ENCODE assay signal across 8 cellular contexts in genomic region chr3:112990672-112991602, GRCh38. TPM values are rescaled to one million over a fixed set of nuclear protein-coding genes. Genes with fewer than 3 reads are reported as not detected.
DNase-seq lines count a peak whose midpoint lies in the region; ATAC-seq, FAIRE-seq and TF ChIP-seq lines count a peak whose summit lies in the region.

Gene GTPBP8, plus strand, starts transcription at chr3:112990984. Its CDS starts 16 bp downstream, at chr3:112991000.

- H3K9ac ChIP-seq in HUES64 (ENCODE audit: low read depth, low read length) (peak within 1 kb of the TSS; percentile 98), OCI-LY1 (ENCODE audit: low read length) (peak within 1 kb of the TSS; percentile 75), endothelial cell of umbilical vein (replicated peaks; ENCODE audit: extremely low read depth, insufficient read depth, low read length) (peak within 1 kb of the TSS; percentile 71)

- CTCF ChIA-PET in Calu3 (lab: Charles Lee), result no interaction called here
- CTCF ChIA-PET in endothelial cell of umbilical vein (lab: Charles Lee), result interaction anchor here (1.2 to 5.0 kb wide), 6 partner anchors 9 to 349 kb away, joined by 3 to 25 read pairs (median 6); no protein-coding TSS in a partner anchor

- H3K27ac Mint-ChIP-seq in Calu3 (ENCODE audit: unreplicated experiment), result peak within 1 kb of the TSS; percentile 90

- dilution Hi-C loops in endothelial cell of umbilical vein (cut with MboI; ENCODE audit: extremely low pct_ligation_motif_present, low sequenced_read_pairs), result no loop called here

- H3K4me2 ChIP-seq in OCI-LY1 (ENCODE audit: low read length) (peak within 1 kb of the TSS; percentile 99), endothelial cell of umbilical vein (ENCODE audit: insufficient read depth, low read length) (peak within 1 kb of the TSS; percentile 92)

- H3K79me2 ChIP-seq in OCI-LY1 (ENCODE audit: insufficient read depth, low read length) (peaks cover 19% of the 10 kb centered on the region; the same call in 1 of the 2 replicates), endothelial cell of umbilical vein (ENCODE audit: control insufficient read depth, insufficient read depth, low read length) (peaks cover 16% of the 10 kb centered on the region)

- H4K20me1 ChIP-seq in OCI-LY1 (ENCODE audit: insufficient read depth, low read length) (no peaks in the 10 kb centered on the region), endothelial cell of umbilical vein (replicated peaks; ENCODE audit: control insufficient read depth, extremely low read depth, insufficient read depth, low read length) (no peaks in the 10 kb centered on the region)

- FAIRE-seq in endothelial cell of umbilical vein (lab: Jason Lieb, UNC), result peak; percentile 92

- H3K36me3 ChIP-seq in HUES64 (ENCODE audit: insufficient read depth, low read length) (peaks cover 19% of the 10 kb centered on the region), OCI-LY1 (ENCODE audit: insufficient read depth, low read length) (no peaks in the 10 kb centered on the region), endothelial cell of umbilical vein (ENCODE audit: control insufficient read depth in 2 of 2, extremely low read depth in 1 of 2, insufficient read depth in 2 of 2, low read length in 2 of 2) (no peaks in the 10 kb centered on the region)

- peak; percentile 87 for DNase-seq in Calu3
- peak; percentile 90 for DNase-seq in activated CD8-positive, alpha-beta memory T cell treated with anti-CD3 and anti-CD28 coated beads, Interleukin-2, amount 50 U/mL, for 48 hours
- DNase-seq in endothelial cell of umbilical vein (ENCODE audit: low read depth, low spot score), result peak; percentile 87
- DNase-seq in midbrain (lab: John Stamatoyannopoulos, UW), result peak; percentile 93
- peak; percentile 59 to 69 for DNase-seq in stimulated activated CD8-positive, alpha-beta memory T cell treated with anti-CD3 and anti-CD28 coated beads, Interleukin-2, amount 100 ng/mL, for 1 hour (ENCODE audit: low read depth in 2 of 2)

- H2AFZ ChIP-seq in OCI-LY1 (ENCODE audit: low read length), result peak within 1 kb of the TSS; percentile 90
- H2AFZ ChIP-seq in endothelial cell of umbilical vein (ENCODE audit: low read depth, low read length), result peak within 1 kb of the TSS; percentile 81

- intact Hi-C loops in Calu3 (cut with micrococcal nuclease; ENCODE audit: unreplicated experiment), result no loop called here
- intact Hi-C loops in endothelial cell of umbilical vein (cut with micrococcal nuclease), result loop anchor here (1.0 to 5.0 kb wide), 2 partner anchors 28 to 429 kb away; partner anchors contain the start of genes ATG3 and SLC35A5

- no peaks in the 10 kb centered on the region for H3F3A ChIP-seq in OCI-LY1 (ENCODE audit: insufficient read depth, low read length)

- peak; percentile 92 for ATAC-seq in GM21447 (IDR thresholded peaks at IDR 0.05; ENCODE audit: unreplicated experiment)

- no peak for TF ChIP-seq CTCF in Calu3 (IDR thresholded peaks at IDR 0.05; ENCODE audit: unreplicated experiment)
- no peak; the same call in 1 of the 2 replicates for TF ChIP-seq CTCF in OCI-LY1 (IDR thresholded peaks at IDR 0.05; ENCODE audit: low read length)
- peak in 1 of 2 donors; percentile 15 for TF ChIP-seq CTCF in endothelial cell of umbilical vein (IDR thresholded peaks at IDR 0.05; ENCODE audit: extremely low read depth in 1 of 2, insufficient read depth in 1 of 2, low read depth in 1 of 2, low read length in 2 of 2)

- peaks cover 13% of the 10 kb centered on the region for H3K27me3 Mint-ChIP-seq in Calu3 (ENCODE audit: unreplicated experiment)

- H3K4me1 Mint-ChIP-seq in Calu3 (ENCODE audit: low read depth, unreplicated experiment), result peaks cover 16% of the 10 kb centered on the region

- 2% methylated on average over 69 of the region's 70 CpGs for WGBS in HUES64

- H3K27ac ChIP-seq in HUES64 (ENCODE audit: low read depth, low read length) (peak within 1 kb of the TSS; percentile 97), OCI-LY1 (ENCODE audit: low read depth, low read length, poor library complexity, severe bottlenecking) (peak within 1 kb of the TSS; percentile 89), endothelial cell of umbilical vein (ENCODE audit: insufficient read depth, low read depth, low read length) (peak within 1 kb of the TSS; percentile 52)

- H3K27me3 ChIP-seq in HUES64 (ENCODE audit: insufficient read depth, low read length), result no peaks in the 10 kb centered on the region
- H3K27me3 ChIP-seq in OCI-LY1 (ENCODE audit: insufficient read depth, low read length), result no peaks in the 10 kb centered on the region
- H3K27me3 ChIP-seq in endothelial cell of umbilical vein (ENCODE audit: control insufficient read depth in 2 of 2, insufficient read depth in 2 of 2, low read length in 2 of 2), result no peaks in the 10 kb centered on the region

- H3K9me1 ChIP-seq in endothelial cell of umbilical vein (replicated peaks; ENCODE audit: control insufficient read depth, extremely low read depth, insufficient read depth, low read length), result no peaks in the 10 kb centered on the region

- POLR2A ChIA-PET in endothelial cell of umbilical vein (lab: Charles Lee), result interaction anchor here (1.6 kb wide), 1 partner anchor 349 kb away, joined by 8 read pairs; no protein-coding TSS in a partner anchor

- peak; percentile 82 for TF ChIP-seq POLR2A in endothelial cell of umbilical vein (IDR thresholded peaks at IDR 0.05; ENCODE audit: low read depth, low read length)

- H3K4me1 ChIP-seq in HUES64 (ENCODE audit: insufficient read depth, low read length), result peaks cover 15% of the 10 kb centered on the region
- peaks cover 29% of the 10 kb centered on the region for H3K4me1 ChIP-seq in OCI-LY1 (ENCODE audit: insufficient read depth, low read length, severe bottlenecking)
- peaks cover 14% of the 10 kb centered on the region for H3K4me1 ChIP-seq in endothelial cell of umbilical vein (ENCODE audit: control insufficient read depth, extremely low read depth, insufficient read depth, low read length)

- H3K36me3 Mint-ChIP-seq in Calu3 (ENCODE audit: insufficient read depth, unreplicated experiment), result peaks cover 16% of the 10 kb centered on the region

- H3K4me3 ChIP-seq in HUES64 (ENCODE audit: low read length), result peak within 1 kb of the TSS; percentile 85
- H3K4me3 ChIP-seq in OCI-LY1 (ENCODE audit: low read depth, low read length, poor library complexity, severe bottlenecking), result peak within 1 kb of the TSS; percentile 97
- peak within 1 kb of the TSS; percentile 62 to 92 (median 89) for H3K4me3 ChIP-seq in endothelial cell of umbilical vein (replicated peaks in 1 of 3; ENCODE audit: insufficient read depth in 1 of 3, low read depth in 1 of 3, low read length in 3 of 3)

- H3K4me3 Mint-ChIP-seq in Calu3 (ENCODE audit: low read depth, unreplicated experiment), result peak within 1 kb of the TSS; percentile 86

- H3K9me3 ChIP-seq in HUES64 (ENCODE audit: insufficient read depth, low read depth, low read length) (no peaks in the 10 kb centered on the region), OCI-LY1 (ENCODE audit: low read length) (no peaks in the 10 kb centered on the region), endothelial cell of umbilical vein (replicated peaks; ENCODE audit: control insufficient read depth, insufficient read depth, low read length) (no peaks in the 10 kb centered on the region)

- no peaks in the 10 kb centered on the region for H3K9me3 Mint-ChIP-seq in Calu3 (ENCODE audit: low read depth, unreplicated experiment)

- BruUV-seq in Calu3 (replicated peaks; lab: Mats Ljungman, UMichigan) (TSS peak; percentile 89), endothelial cell of umbilical vein (replicated peaks; lab: Mats Ljungman, UMichigan) (TSS peak; percentile 90)

- H3K9me2 ChIP-seq in OCI-LY1 (ENCODE audit: low read depth, low read length), result no peaks in the 10 kb centered on the region

TF ChIP-seq in endothelial cell of umbilical vein, 7 proteins besides CTCF, POLR2A, EP300 and RAD21:
- TF ChIP-seq MYC (IDR thresholded peaks at IDR 0.05; ENCODE audit: low read depth, low read length), result peak; percentile 24
- TF ChIP-seq GATA2 (IDR thresholded peaks at IDR 0.05; ENCODE audit: insufficient read depth, insufficient read length, low read depth, low read length), result no peak
- peak; percentile 76 for TF ChIP-seq POLR2AphosphoS5 (IDR thresholded peaks at IDR 0.05; ENCODE audit: insufficient read depth, low read depth, low read length)

RNA-seq across cellular contexts. Expression of gene GTPBP8, which starts in this region (rescaled TPM):
- total RNA-seq in Calu3 (2022) (8.1 and 8.3 TPM in 2 replicates), endothelial cell of umbilical vein (13.7 and 15.4 TPM in 2 replicates)
- polyA plus RNA-seq in HUES64 (2013, experiment 1 of 2), result 26.8 TPM
- polyA plus RNA-seq in HUES64 (2013, experiment 2 of 2), result 25.9 TPM
- polyA plus RNA-seq in endothelial cell of umbilical vein, result 20.2 and 23.6 TPM in 2 replicates
- polyA plus RNA-seq in endothelial cell of umbilical vein (2011; cell fraction: cytosol; rRNA removed), result 15.5 and 20.2 TPM in 2 replicates
- polyA plus RNA-seq in endothelial cell of umbilical vein (2011; cell fraction: nucleus; rRNA removed), result 11.7 and 13.3 TPM in 2 replicates
- 10.7 and 18.4 TPM in 2 replicates for polyA plus RNA-seq in endothelial cell of umbilical vein (2012)
- 9.6 and 14.3 TPM in 2 replicates for polyA minus RNA-seq in endothelial cell of umbilical vein
- 22.9 TPM for polyA minus RNA-seq in endothelial cell of umbilical vein (2011; cell fraction: cytosol; rRNA and poly(A)+ RNA removed)
- polyA minus RNA-seq in endothelial cell of umbilical vein (2011; cell fraction: nucleus; rRNA and poly(A)+ RNA removed), result 15.3 and 18.8 TPM in 2 replicates

Comparison
In these comparisons a context has a peak if more than half of its experiments do, and no peak if none do; other contexts are left out.
1. Peak in every context shown above with its lines: DNase-seq, ATAC-seq, H3K4me3 ChIP-seq and H3K27ac ChIP-seq.